Comparison of ENCODE assay signal across 20 cellular contexts in genomic region chr6:35028781-35029180, GRCh38.
DNase-seq lines count a peak whose midpoint lies in the region; ATAC-seq and TF ChIP-seq lines count a peak whose summit lies in the region.
"Had no signal": no experiment of that assay in that cellular context is flagged by ENCODE, and none has a peak within 500 bp of the region (broad histone marks: within the 10 kb centered on the region; RNA-seq: fewer than 3 reads in every experiment).

No MANE protein-coding gene starts in this region.

- H3K27me3 ChIP-seq in heart right ventricle (no peaks in the 10 kb centered on the region), dorsolateral prefrontal cortex (no peaks in the 10 kb centered on the region), rectal smooth muscle tissue (ENCODE audit: control insufficient read depth, insufficient read depth, low read length) (no peaks in the 10 kb centered on the region), transverse colon (no peaks in the 10 kb centered on the region)
- H3K27me3 ChIP-seq: BLaER1 treated with 17β-estradiol and CSF1 and Interleukin-3, amounts not matched to agents 10 nM and 100 nM had no signal

- H3K4me1 Mint-ChIP-seq in activated CD4-positive, alpha-beta T cell treated with anti-CD3 and anti-CD28 coated beads, Interleukin-2, amount 10 ng/mL, durations not matched to agents 7 days and 5 days, result no peaks in the 10 kb centered on the region

- CTCF ChIA-PET in activated CD4-positive, alpha-beta T cell treated with anti-CD3 and anti-CD28 coated beads, Interleukin-2, amount 10 ng/mL, durations not matched to agents 7 days and 5 days (lab: Charles Lee), result no interaction called here

- no peaks in the 10 kb centered on the region for H3K9me3 Mint-ChIP-seq in activated CD4-positive, alpha-beta T cell treated with anti-CD3 and anti-CD28 coated beads, Interleukin-2, amount 10 ng/mL, durations not matched to agents 7 days and 5 days
- H3K9me3 Mint-ChIP-seq: CD8-positive, alpha-beta memory T cell had no signal

- intact Hi-C loops in heart right ventricle (cut with DNase I), result no loop called here
- intact Hi-C loops in cardiac septum (cut with DNase I), result no loop called here
- intact Hi-C loops in dorsolateral prefrontal cortex (cut with DNase I), result no loop called here
- intact Hi-C loops in transverse colon (cut with DNase I; ENCODE audit: low total_unique reads), result no loop called here
- intact Hi-C loops in head of caudate nucleus (cut with DNase I), result no loop called here

- H3K36me3 Mint-ChIP-seq in activated CD4-positive, alpha-beta T cell treated with anti-CD3 and anti-CD28 coated beads, Interleukin-2, amount 10 ng/mL, durations not matched to agents 7 days and 5 days (ENCODE audit: low read depth), result no peaks in the 10 kb centered on the region

- H3K27ac Mint-ChIP-seq in activated CD4-positive, alpha-beta T cell treated with anti-CD3 and anti-CD28 coated beads, Interleukin-2, amount 10 ng/mL, durations not matched to agents 7 days and 5 days, result no peak overlapping the region
- H3K27ac Mint-ChIP-seq: CD8-positive, alpha-beta memory T cell had no signal

- H3K9me3 ChIP-seq in heart right ventricle, result no peaks in the 10 kb centered on the region
- no peaks in the 10 kb centered on the region for H3K9me3 ChIP-seq in transverse colon
- H3K9me3 ChIP-seq: BLaER1 treated with 17β-estradiol and CSF1 and Interleukin-3, amounts not matched to agents 10 nM and 100 nM had no signal

- H3K36me3 ChIP-seq in heart right ventricle (peaks cover 0 to 29% (median 0%) of the 10 kb centered on the region in 9 donors), rectal smooth muscle tissue (ENCODE audit: control insufficient read depth, insufficient read depth, low read length) (no peaks in the 10 kb centered on the region), transverse colon (no peaks in the 10 kb centered on the region)

- DNase-seq in heart right ventricle (no peak), cardiac septum (ENCODE audit: low spot score) (no peak), dorsolateral prefrontal cortex (no peak), transverse colon (no peak), head of caudate nucleus (no peak)
- no peak for DNase-seq in activated CD8-positive, alpha-beta memory T cell treated with anti-CD3 and anti-CD28 coated beads, Interleukin-2, amount 50 U/mL, for 4 hours
- no peak for DNase-seq in activated CD4-positive, alpha-beta T cell treated with anti-CD3 and anti-CD28 coated beads, Interleukin-2, amount 10 ng/mL, durations not matched to agents 7 days and 5 days
- DNase-seq: 8988T; CD8-positive, alpha-beta memory T cell; DMS 273 treated with DMSO at 0.1 percent for 48 hours; NCI-H1436; NCI-H2029; NCI-H2171 treated with DMSO at 0.1 percent for 48 hours; NCI-H446 treated with DMSO at 0.1 percent for 48 hours; NCI-H748 treated with DMSO at 0.1 percent for 48 hours; PC-3 had no signal

- H3K4me3 ChIP-seq in heart right ventricle (no peak overlapping the region), dorsolateral prefrontal cortex (no peak overlapping the region), rectal smooth muscle tissue (ENCODE audit: low read length) (no peak overlapping the region), transverse colon (no peak overlapping the region)
- H3K4me3 ChIP-seq: BLaER1 treated with 17β-estradiol and CSF1 and Interleukin-3, amounts not matched to agents 10 nM and 100 nM had no signal

- H3K4me1 ChIP-seq in heart right ventricle (peaks cover 14 to 88% (median 77%) of the 10 kb centered on the region in 9 donors), rectal smooth muscle tissue (ENCODE audit: control insufficient read depth, insufficient read depth, low read length) (peaks cover 56% of the 10 kb centered on the region), transverse colon (peaks cover 32 to 82% (median 56%) of the 10 kb centered on the region in 4 donors)

- no peak for TF ChIP-seq CTCF in heart right ventricle (IDR thresholded peaks at IDR 0.05)
- no peak for TF ChIP-seq CTCF in dorsolateral prefrontal cortex (IDR thresholded peaks at IDR 0.05 in 54 of 56, conservative IDR thresholded peaks at IDR 0.05 in 2 of 56; ENCODE audit: low read depth in 1 of 56, partially characterized antibody in 56 of 56)
- no peak for TF ChIP-seq CTCF in transverse colon (IDR thresholded peaks at IDR 0.05)

- no peak for TF ChIP-seq EP300 in transverse colon (IDR thresholded peaks at IDR 0.05; ENCODE audit: low read depth)

- TF ChIP-seq POLR2A in transverse colon (IDR thresholded peaks at IDR 0.05), result no peak

- WGBS in heart right ventricle, 2 donors, result 67 to 78% methylated on average over 2 of the region's 2 CpGs
- 72 to 79% methylated on average over 2 of the region's 2 CpGs for WGBS in transverse colon (ENCODE audit: low coverage in 1 of 2), 2 donors

- POLR2A ChIA-PET in activated CD4-positive, alpha-beta T cell treated with anti-CD3 and anti-CD28 coated beads, Interleukin-2, amount 10 ng/mL, durations not matched to agents 7 days and 5 days (lab: Charles Lee), result no interaction called here

- ATAC-seq in heart right ventricle, result no peak
- ATAC-seq: PC-3 had no signal

- no peak overlapping the region for H3K9ac ChIP-seq in rectal smooth muscle tissue (ENCODE audit: low read length)
- H3K9ac ChIP-seq: BLaER1 treated with 17β-estradiol and CSF1 and Interleukin-3, amounts not matched to agents 10 nM and 100 nM; KMS-11 had no signal

- no peak overlapping the region for H3K4me3 Mint-ChIP-seq in activated CD4-positive, alpha-beta T cell treated with anti-CD3 and anti-CD28 coated beads, Interleukin-2, amount 10 ng/mL, durations not matched to agents 7 days and 5 days
- H3K4me3 Mint-ChIP-seq: CD8-positive, alpha-beta memory T cell had no signal

- in situ Hi-C loops in transverse colon (cut with MboI; ENCODE audit: low pct_ligation_motif_present in 1 of 4, low pct_unique_long_range_greater_than_20kb in 1 of 4, low sequenced_read_pairs in 3 of 4), result no loop called here

- H3K27me3 Mint-ChIP-seq in activated CD4-positive, alpha-beta T cell treated with anti-CD3 and anti-CD28 coated beads, Interleukin-2, amount 10 ng/mL, durations not matched to agents 7 days and 5 days, result no peaks in the 10 kb centered on the region
- H3K27me3 Mint-ChIP-seq: CD8-positive, alpha-beta memory T cell had no signal

- peak overlapping the region in 8 of 10 donors; percentile 27 to 99 (median 36) for H3K27ac ChIP-seq in heart right ventricle
- H3K27ac ChIP-seq in dorsolateral prefrontal cortex, result peak overlapping the region in 57 of 59 donors; percentile 2 to 94 (median 70)
- H3K27ac ChIP-seq in rectal smooth muscle tissue (ENCODE audit: low read depth, low read length), result peak overlapping the region; percentile 72
- H3K27ac ChIP-seq in transverse colon, result peak overlapping the region in 3 of 4 donors; percentile 47 to 93 (median 92)
- H3K27ac ChIP-seq: KMS-11, RWPE1 had no signal

Comparison
In these comparisons a context has a peak if more than half of its experiments do, and no peak if none do; other contexts are left out.
1. H3K27ac ChIP-seq: peak in every context shown above with its lines; median percentile 92 in transverse colon; 72 in rectal smooth muscle tissue; 70 in dorsolateral prefrontal cortex; 36 in heart right ventricle.